ENCODE assay signal across 8 cellular contexts in the genomic region with DNA sequence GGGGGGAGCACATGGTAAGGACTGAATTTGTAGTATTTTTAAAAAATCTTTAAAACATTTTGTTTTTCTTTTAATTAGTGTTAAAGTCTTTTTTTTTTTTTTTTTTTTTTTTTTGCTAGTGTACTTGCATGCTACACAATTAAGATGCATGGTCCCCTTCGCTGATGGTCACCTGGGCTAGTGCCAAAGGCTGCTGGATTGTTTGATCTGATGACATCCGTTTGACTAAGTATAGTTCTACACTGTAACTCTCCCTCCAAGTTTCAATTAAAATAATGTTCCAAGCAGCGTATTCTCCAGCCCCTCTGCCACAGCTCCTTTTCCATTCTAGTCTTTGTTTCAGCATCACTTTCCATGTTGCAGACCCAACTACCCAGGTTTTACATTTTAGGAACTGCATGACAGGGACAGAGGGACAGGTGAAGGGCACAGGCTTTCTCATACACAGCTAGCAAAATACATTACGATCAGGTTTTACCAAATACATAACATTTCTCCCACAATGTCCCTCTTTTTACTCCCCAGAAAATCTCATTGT. TPM values are rescaled to one million over a fixed set of nuclear protein-coding genes. Genes with fewer than 3 reads are reported as not detected.
DNase-seq lines count a peak whose midpoint lies in the region; ATAC-seq and TF ChIP-seq lines count a peak whose summit lies in the region.

No MANE protein-coding gene starts in this region.

- H3K4me3 ChIP-seq in CD8-positive, alpha-beta memory T cell (ENCODE audit: low read length), result peak overlapping the region; percentile 56
- peak overlapping the region; percentile 79 for H3K4me3 ChIP-seq in LNCaP clone FGC (ENCODE audit: low read depth, low read length)
- H3K4me3 ChIP-seq in duodenal mucosa (ENCODE audit: low read depth in 1 of 2, low read length in 2 of 2), result peak overlapping the region; percentile 52 to 71

- peaks cover 0 to 6% (median 0%) of the 10 kb centered on the region in 3 donors for H3K36me3 Mint-ChIP-seq in CD8-positive, alpha-beta memory T cell
- H3K36me3 Mint-ChIP-seq in nephron (ENCODE audit: low read depth), result no peaks in the 10 kb centered on the region

- H3K27ac ChIP-seq in CD8-positive, alpha-beta memory T cell (ENCODE audit: low read depth, low read length), result no peak overlapping the region
- H3K27ac ChIP-seq in duodenal mucosa (ENCODE audit: low read depth, low read length), result no peak overlapping the region

- CTCF ChIA-PET in CD8-positive, alpha-beta memory T cell (lab: Charles Lee), result interaction anchor here (1.3 to 1.4 kb wide), 3 partner anchors 8 to 79 kb away, joined by 4 to 7 read pairs (median 4); no protein-coding TSS in a partner anchor

- H3K4me1 Mint-ChIP-seq in CD8-positive, alpha-beta memory T cell, result peaks cover 15 to 42% (median 26%) of the 10 kb centered on the region in 3 donors
- H3K4me1 Mint-ChIP-seq in nephron, result peaks cover 21% of the 10 kb centered on the region

- POLR2A ChIA-PET in CD8-positive, alpha-beta memory T cell (lab: Charles Lee), result no interaction called here

- no peak for TF ChIP-seq CTCF in LNCaP clone FGC (IDR thresholded peaks at IDR 0.05; ENCODE audit: control insufficient read depth, extremely low read depth, insufficient read depth)
- TF ChIP-seq CTCF in nephron (IDR thresholded peaks at IDR 0.05; ENCODE audit: unreplicated experiment in 3 of 3), result no peak

- peaks cover 11% of the 10 kb centered on the region for H3K4me1 ChIP-seq in CD8-positive, alpha-beta memory T cell (ENCODE audit: insufficient read depth, low read length)
- H3K4me1 ChIP-seq in duodenal mucosa (ENCODE audit: control insufficient read depth in 1 of 2, insufficient read depth in 2 of 2, low read length in 2 of 2), result peaks cover 0 to 4% of the 10 kb centered on the region in 2 donors

- H3K4me3 Mint-ChIP-seq in CD8-positive, alpha-beta memory T cell, result peak overlapping the region; percentile 79 to 95 (median 85)
- H3K4me3 Mint-ChIP-seq in nephron, result peak overlapping the region; percentile 74 to 91 (median 86)

- no peaks in the 10 kb centered on the region for H3K9me3 Mint-ChIP-seq in CD8-positive, alpha-beta memory T cell
- no peaks in the 10 kb centered on the region for H3K9me3 Mint-ChIP-seq in nephron

- peak overlapping the region; percentile 43 to 64 for H3K9ac ChIP-seq in duodenal mucosa (ENCODE audit: low read depth in 1 of 2, low read length in 2 of 2)

- no peaks in the 10 kb centered on the region for H3K36me3 ChIP-seq in CD8-positive, alpha-beta memory T cell (ENCODE audit: insufficient read depth, low read length)
- H3K36me3 ChIP-seq in duodenal mucosa (ENCODE audit: control insufficient read depth in 1 of 2, insufficient read depth in 2 of 2, low read length in 2 of 2), result no peaks in the 10 kb centered on the region

- H3K27me3 ChIP-seq in CD8-positive, alpha-beta memory T cell (ENCODE audit: insufficient read depth, low read length, poor library complexity, severe bottlenecking), result no peaks in the 10 kb centered on the region
- no peaks in the 10 kb centered on the region for H3K27me3 ChIP-seq in duodenal mucosa (ENCODE audit: control insufficient read depth in 1 of 2, insufficient read depth in 2 of 2, low read length in 2 of 2)

- peak overlapping the region; percentile 25 to 88 (median 78) for H3K27ac Mint-ChIP-seq in CD8-positive, alpha-beta memory T cell
- peak overlapping the region; percentile 60 to 82 (median 76) for H3K27ac Mint-ChIP-seq in nephron

- peaks cover 0 to 3% of the 10 kb centered on the region in 2 donors for H3K27me3 Mint-ChIP-seq in CD8-positive, alpha-beta memory T cell
- H3K27me3 Mint-ChIP-seq in nephron (ENCODE audit: low read depth), result peaks cover 5% of the 10 kb centered on the region

- no peaks in the 10 kb centered on the region for H3K9me3 ChIP-seq in CD8-positive, alpha-beta memory T cell (ENCODE audit: low read length)
- H3K9me3 ChIP-seq in duodenal mucosa (ENCODE audit: control insufficient read depth in 1 of 2, low read length in 2 of 2), result no peaks in the 10 kb centered on the region

- no peak for DNase-seq in CD8-positive, alpha-beta memory T cell
- no peak for DNase-seq in LNCaP clone FGC (ENCODE audit: low read depth)
- no peak for DNase-seq in NCI-H524 treated with DMSO at 0.1 percent for 48 hours (lab: John Stamatoyannopoulos, UW)
- no peak for DNase-seq in KG1 (lab: John Stamatoyannopoulos, UW)

- ATAC-seq in HG03469 (IDR thresholded peaks at IDR 0.05; ENCODE audit: unreplicated experiment) (no peak), HG03342 (IDR thresholded peaks at IDR 0.05; ENCODE audit: unreplicated experiment) (no peak)

RNA-seq across cellular contexts. Expression of gene RAVER2, which starts 0.9 kb away (rescaled TPM):
- 1 to 10 TPM; 6.7 to 6.8 TPM for total RNA-seq in CD8-positive, alpha-beta memory T cell
- polyA plus RNA-seq in CD8-positive, alpha-beta memory T cell, result 1.5 TPM
